Comparison of ENCODE assay signal across 25 cellular contexts in the genomic region with DNA sequence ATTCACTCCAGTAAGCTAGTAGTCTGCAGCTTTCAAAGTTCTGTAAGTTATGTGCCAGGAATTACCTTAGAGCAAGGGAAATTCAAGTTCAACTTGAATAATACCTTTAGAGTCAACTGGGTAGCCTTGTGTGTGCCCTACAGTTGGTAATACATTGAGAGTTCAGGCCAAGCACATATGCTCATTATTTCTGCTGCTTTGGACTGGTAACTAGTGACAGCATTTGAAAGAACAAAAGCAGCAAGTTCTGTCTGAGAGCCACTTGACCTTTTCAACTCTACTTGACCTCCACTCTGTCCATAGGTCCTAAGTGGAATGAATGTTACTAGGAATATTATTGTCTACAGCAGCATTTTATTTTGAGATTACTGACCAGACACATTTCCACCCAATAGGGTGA.
"Had no signal": no experiment of that assay in that cellular context is flagged by ENCODE, and none has a peak within 500 bp of the region (broad histone marks: within the 10 kb centered on the region; RNA-seq: fewer than 3 reads in every experiment).

No MANE protein-coding gene starts in this region.

- DNase-seq: activated B cell treated with CpG ODN at 0.5 μM for 24 hours; activated CD4-positive, alpha-beta T cell treated with anti-CD3 and anti-CD28 coated beads for 1 hour; activated CD4-positive, alpha-beta T cell treated with anti-CD3 and anti-CD28 coated beads, Interleukin-2, amount 10 ng/mL, durations not matched to agents 24 days and 14 days; activated CD4-positive, alpha-beta T cell treated with anti-CD3 and anti-CD28 coated beads, Interleukin-2, amount 50 U/mL, for 48 hours; activated CD8-positive, alpha-beta memory T cell treated with anti-CD3 and anti-CD28 coated beads, Interleukin-2, amount 10 ng/mL, durations not matched to agents 7 days and 5 days; activated effector memory CD4-positive, alpha-beta T cell treated with Interleukin-2 at 50 U/mL for 16 hours; activated naive CD4-positive, alpha-beta T cell; activated naive CD8-positive, alpha-beta T cell treated with anti-CD3 and anti-CD28 coated beads, Interleukin-2, amount 50 U/mL, for 24 hours; activated T-cell treated with anti-CD3 and anti-CD28 coated beads, Interleukin-2, amount 50 U/mL, for 24 hours; amniotic stem cell; body of pancreas; Kasumi-1; KBM-7; NCI-H1105 treated with DMSO at 0.1 percent for 48 hours; NCI-H1930; NCI-H226; NCI-H774; NK-92 treated with Interleukin-12 subunit alpha and Interleukin-12 subunit beta, amount 100 ng/mL, for 24 hours; OCI-M1; RPMI8226; SW 1271 had no signal

- H3K27me3 Mint-ChIP-seq: activated B cell treated with CpG ODN at 0.5 μM for 24 hours; activated CD4-positive, alpha-beta T cell treated with anti-CD3 and anti-CD28 coated beads, Interleukin-2, amount 10 ng/mL, durations not matched to agents 24 days and 14 days; activated CD8-positive, alpha-beta memory T cell treated with anti-CD3 and anti-CD28 coated beads, Interleukin-2, amount 10 ng/mL, durations not matched to agents 7 days and 5 days; activated naive CD8-positive, alpha-beta T cell treated with anti-CD3 and anti-CD28 coated beads, Interleukin-2, amount 50 U/mL, for 24 hours; activated T-cell treated with anti-CD3 and anti-CD28 coated beads, Interleukin-2, amount 50 U/mL, for 24 hours; central memory CD8-positive, alpha-beta T cell had no signal

- H3K36me3 Mint-ChIP-seq: activated CD8-positive, alpha-beta memory T cell treated with anti-CD3 and anti-CD28 coated beads, Interleukin-2, amount 10 ng/mL, durations not matched to agents 7 days and 5 days; activated naive CD4-positive, alpha-beta T cell treated with anti-CD3 and anti-CD28 coated beads, Interleukin-2, amount 50 U/mL, for 72 hours had no signal

- H3K4me1 Mint-ChIP-seq: activated B cell treated with CpG ODN at 0.5 μM for 24 hours; activated CD4-positive, alpha-beta T cell treated with anti-CD3 and anti-CD28 coated beads, Interleukin-2, amount 10 ng/mL, durations not matched to agents 24 days and 14 days; activated CD8-positive, alpha-beta memory T cell treated with anti-CD3 and anti-CD28 coated beads, Interleukin-2, amount 10 ng/mL, durations not matched to agents 7 days and 5 days; activated naive CD8-positive, alpha-beta T cell treated with anti-CD3 and anti-CD28 coated beads, Interleukin-2, amount 50 U/mL, for 24 hours; central memory CD8-positive, alpha-beta T cell had no signal

- H3K4me3 Mint-ChIP-seq: activated B cell treated with CpG ODN at 0.5 μM for 24 hours; activated CD4-positive, alpha-beta T cell treated with anti-CD3 and anti-CD28 coated beads, Interleukin-2, amount 10 ng/mL, durations not matched to agents 24 days and 14 days; activated CD8-positive, alpha-beta memory T cell treated with anti-CD3 and anti-CD28 coated beads, Interleukin-2, amount 10 ng/mL, durations not matched to agents 7 days and 5 days; activated naive CD8-positive, alpha-beta T cell treated with anti-CD3 and anti-CD28 coated beads, Interleukin-2, amount 50 U/mL, for 24 hours; activated T-cell treated with anti-CD3 and anti-CD28 coated beads, Interleukin-2, amount 50 U/mL, for 24 hours; activated T-helper 1 cell treated with anti-CD3 and anti-CD28 coated beads, Interleukin-12 subunit alpha, Interleukin-12 subunit beta, Interleukin-2, Interleukin-4 antibody, amounts not matched to agents 30 ng/mL and 10 ng/mL and 1 ng/mL, durations not matched to agents 14 hours and 24 hours and 36 hours; central memory CD8-positive, alpha-beta T cell; T-helper 1 cell treated with Interleukin-12 subunit alpha and Interleukin-12 subunit beta and Interleukin-4 antibody, amounts not matched to agents 30 μg/mL and 1 μg/mL, for 36 hours had no signal

- H3K9me3 Mint-ChIP-seq: activated B cell treated with CpG ODN at 0.5 μM for 24 hours; activated CD4-positive, alpha-beta T cell treated with anti-CD3 and anti-CD28 coated beads, Interleukin-2, amount 10 ng/mL, durations not matched to agents 24 days and 14 days; activated naive CD4-positive, alpha-beta T cell treated with anti-CD3 and anti-CD28 coated beads, Interleukin-2, amount 50 U/mL, for 72 hours; activated naive CD8-positive, alpha-beta T cell treated with anti-CD3 and anti-CD28 coated beads, Interleukin-2, amount 50 U/mL, for 24 hours; activated T-cell treated with anti-CD3 and anti-CD28 coated beads, Interleukin-2, amount 50 U/mL, for 24 hours; activated T-helper 1 cell treated with anti-CD3 and anti-CD28 coated beads, Interleukin-12 subunit alpha, Interleukin-12 subunit beta, Interleukin-2, Interleukin-4 antibody, amounts not matched to agents 30 ng/mL and 10 ng/mL and 1 ng/mL, durations not matched to agents 14 hours and 24 hours and 36 hours; T-helper 1 cell treated with Interleukin-12 subunit alpha and Interleukin-12 subunit beta and Interleukin-4 antibody, amounts not matched to agents 30 μg/mL and 1 μg/mL, for 36 hours had no signal

- H3K27ac Mint-ChIP-seq: activated B cell treated with CpG ODN at 0.5 μM for 24 hours; activated CD4-positive, alpha-beta T cell treated with anti-CD3 and anti-CD28 coated beads, Interleukin-2, amount 10 ng/mL, durations not matched to agents 24 days and 14 days; activated CD8-positive, alpha-beta memory T cell treated with anti-CD3 and anti-CD28 coated beads, Interleukin-2, amount 10 ng/mL, durations not matched to agents 7 days and 5 days; activated naive CD4-positive, alpha-beta T cell treated with anti-CD3 and anti-CD28 coated beads, Interleukin-2, amount 50 U/mL, for 72 hours; activated naive CD8-positive, alpha-beta T cell treated with anti-CD3 and anti-CD28 coated beads, Interleukin-2, amount 50 U/mL, for 24 hours; activated T-cell treated with anti-CD3 and anti-CD28 coated beads, Interleukin-2, amount 50 U/mL, for 24 hours; activated T-helper 1 cell treated with anti-CD3 and anti-CD28 coated beads, Interleukin-12 subunit alpha, Interleukin-12 subunit beta, Interleukin-2, Interleukin-4 antibody, amounts not matched to agents 30 ng/mL and 10 ng/mL and 1 ng/mL, durations not matched to agents 14 hours and 24 hours and 36 hours; T-helper 1 cell treated with Interleukin-12 subunit alpha and Interleukin-12 subunit beta and Interleukin-4 antibody, amounts not matched to agents 30 μg/mL and 1 μg/mL, for 36 hours had no signal
